In the genomic region with DNA sequence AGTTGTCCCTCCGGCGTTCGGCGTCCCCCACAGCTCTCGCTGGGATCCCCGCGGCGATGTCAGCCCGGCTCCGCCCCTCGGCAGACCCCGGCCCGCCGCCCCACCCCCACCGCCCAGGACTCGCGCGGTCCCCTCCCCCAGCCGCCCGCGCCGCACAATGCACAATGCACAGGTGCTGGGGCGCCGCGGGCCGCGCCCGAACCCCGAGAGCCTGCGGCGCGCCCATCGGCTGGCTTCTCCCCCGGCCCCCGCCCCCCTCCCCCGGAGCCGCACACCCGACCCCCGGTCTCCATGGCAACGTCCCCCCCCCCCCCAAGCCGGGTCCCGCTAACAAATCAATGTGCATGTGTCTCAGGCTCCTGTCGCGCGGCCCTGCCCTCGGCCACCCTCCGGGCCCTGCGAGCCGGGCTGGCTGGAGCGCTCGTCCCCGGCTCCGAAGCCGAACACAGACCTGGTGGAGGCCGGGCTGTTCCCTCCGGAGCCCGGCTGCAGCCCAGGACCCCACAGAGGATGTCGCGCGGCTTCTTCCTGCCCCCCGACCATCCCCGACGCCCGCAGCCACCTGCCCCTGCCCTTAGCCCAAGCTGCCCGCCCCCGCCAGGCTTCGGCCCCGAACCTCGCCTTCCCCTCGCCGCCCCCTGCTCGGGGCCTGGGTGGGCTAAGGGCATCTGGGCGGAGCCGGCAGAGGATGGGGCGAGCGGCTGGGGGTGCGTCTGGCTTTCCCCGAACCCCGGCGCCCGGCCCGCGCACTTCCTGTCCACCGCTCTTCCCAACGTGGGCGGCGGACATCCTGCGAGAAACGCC, we compare ENCODE assay signal across 8 cellular contexts. TPM values are rescaled to one million over a fixed set of nuclear protein-coding genes. Genes with fewer than 3 reads are reported as not detected.
DNase-seq lines count a peak whose midpoint lies in the region; ATAC-seq and TF ChIP-seq lines count a peak whose summit lies in the region.

No MANE protein-coding gene starts in this region.

- peaks cover 5% of the 10 kb centered on the region for H3K36me3 Mint-ChIP-seq in stimulated activated memory B cell treated with anti-CD40 and anti-IgM and Interleukin-4, amounts not matched to agents 10 μg/mL and 1 μg/mL and 100 μg/mL, for 72 hours

- H3K27me3 Mint-ChIP-seq in stimulated activated memory B cell treated with anti-CD40 and anti-IgM and Interleukin-4, amounts not matched to agents 10 μg/mL and 1 μg/mL and 100 μg/mL, for 72 hours: peaks cover 41% of the 10 kb centered on the region

- peaks cover 32% of the 10 kb centered on the region for H3K4me1 Mint-ChIP-seq in stimulated activated memory B cell treated with anti-CD40 and anti-IgM and Interleukin-4, amounts not matched to agents 10 μg/mL and 1 μg/mL and 100 μg/mL, for 72 hours

- H3K4me3 Mint-ChIP-seq in stimulated activated memory B cell treated with anti-CD40 and anti-IgM and Interleukin-4, amounts not matched to agents 10 μg/mL and 1 μg/mL and 100 μg/mL, for 72 hours: no peak overlapping the region

- H3K9me3 ChIP-seq in WERI-Rb-1 (ENCODE audit: severe bottlenecking) (no peaks in the 10 kb centered on the region), left ventricle myocardium inferior (replicated peaks) (no peaks in the 10 kb centered on the region)

- H3K27ac Mint-ChIP-seq in stimulated activated memory B cell treated with anti-CD40 and anti-IgM and Interleukin-4, amounts not matched to agents 10 μg/mL and 1 μg/mL and 100 μg/mL, for 72 hours: peak overlapping the region; percentile 79

- intact Hi-C loops in left ventricle myocardium inferior (cut with micrococcal nuclease): no loop called here

- ATAC-seq in HG03354 (IDR thresholded peaks at IDR 0.05; ENCODE audit: poor library complexity, severe bottlenecking, unreplicated experiment): peak; percentile 9
- peak; percentile 25 for ATAC-seq in stimulated activated memory B cell treated with anti-CD40 and anti-IgM and Interleukin-4, amounts not matched to agents 10 μg/mL and 1 μg/mL and 100 μg/mL, for 72 hours

- H3K4me1 ChIP-seq in left ventricle myocardium inferior: peaks cover 66% of the 10 kb centered on the region

- H3K36me3 ChIP-seq in WERI-Rb-1 (peaks cover 27% of the 10 kb centered on the region), left ventricle myocardium inferior (peaks cover 10% of the 10 kb centered on the region)

- TF ChIP-seq CTCF in WERI-Rb-1 (IDR thresholded peaks at IDR 0.05; ENCODE audit: low read depth, low read length) (no peak), left ventricle myocardium inferior (IDR thresholded peaks at IDR 0.05; ENCODE audit: borderline replicate concordance) (no peak)

- H3K9me3 Mint-ChIP-seq in stimulated activated memory B cell treated with anti-CD40 and anti-IgM and Interleukin-4, amounts not matched to agents 10 μg/mL and 1 μg/mL and 100 μg/mL, for 72 hours: peaks cover 5% of the 10 kb centered on the region

- peak overlapping the region; percentile 42 for H3K4me3 ChIP-seq in WERI-Rb-1 (ENCODE audit: low read depth, low read length)
- peak overlapping the region; percentile 78 for H3K4me3 ChIP-seq in left ventricle myocardium inferior

- DNase-seq in NCI-H1436 (lab: John Stamatoyannopoulos, UW) (peak; percentile 80), NCI-H1436 treated with DMSO at 0.1 percent for 48 hours (lab: John Stamatoyannopoulos, UW) (no peak), WERI-Rb-1 (peak; percentile 89), left ventricle myocardium inferior (no peak), activated gamma-delta T cell treated with Interleukin-2 at 50 U/mL for 16 hours (no peak), DMS153 (lab: John Stamatoyannopoulos, UW) (no peak)

- H3K27ac ChIP-seq in WERI-Rb-1 (peak overlapping the region; percentile 94), left ventricle myocardium inferior (replicated peaks) (peak overlapping the region; percentile 77)

- H3K27me3 ChIP-seq in WERI-Rb-1 (ENCODE audit: insufficient read depth, low read depth, severe bottlenecking) (no peaks in the 10 kb centered on the region), left ventricle myocardium inferior (ENCODE audit: low read depth) (peaks cover 70% of the 10 kb centered on the region)

RNA-seq across cellular contexts. Expression of a gene that starts 0.8 kb away (rescaled TPM):
- 7.5 TPM for total RNA-seq in left ventricle myocardium inferior

RNA-seq across cellular contexts. Expression of a gene that starts 19.7 kb away (rescaled TPM):
- 2.6 TPM for total RNA-seq in left ventricle myocardium inferior

RNA-seq across cellular contexts. Expression of a gene that starts 41.5 kb away (rescaled TPM):
- 28.7 TPM for total RNA-seq in left ventricle myocardium inferior

Comparison
In these comparisons a context has a peak if more than half of its experiments do, and no peak if none do; other contexts are left out.
1. DNase-seq: peak in NCI-H1436 (single experiment) and WERI-Rb-1 (single experiment); none in NCI-H1436 treated with DMSO at 0.1 percent for 48 hours (single experiment), left ventricle myocardium inferior (single experiment), activated gamma-delta T cell treated with Interleukin-2 at 50 U/mL for 16 hours (single experiment) and DMS153 (single experiment).